Comparison of ENCODE assay signal across 32 cellular contexts in the genomic region with DNA sequence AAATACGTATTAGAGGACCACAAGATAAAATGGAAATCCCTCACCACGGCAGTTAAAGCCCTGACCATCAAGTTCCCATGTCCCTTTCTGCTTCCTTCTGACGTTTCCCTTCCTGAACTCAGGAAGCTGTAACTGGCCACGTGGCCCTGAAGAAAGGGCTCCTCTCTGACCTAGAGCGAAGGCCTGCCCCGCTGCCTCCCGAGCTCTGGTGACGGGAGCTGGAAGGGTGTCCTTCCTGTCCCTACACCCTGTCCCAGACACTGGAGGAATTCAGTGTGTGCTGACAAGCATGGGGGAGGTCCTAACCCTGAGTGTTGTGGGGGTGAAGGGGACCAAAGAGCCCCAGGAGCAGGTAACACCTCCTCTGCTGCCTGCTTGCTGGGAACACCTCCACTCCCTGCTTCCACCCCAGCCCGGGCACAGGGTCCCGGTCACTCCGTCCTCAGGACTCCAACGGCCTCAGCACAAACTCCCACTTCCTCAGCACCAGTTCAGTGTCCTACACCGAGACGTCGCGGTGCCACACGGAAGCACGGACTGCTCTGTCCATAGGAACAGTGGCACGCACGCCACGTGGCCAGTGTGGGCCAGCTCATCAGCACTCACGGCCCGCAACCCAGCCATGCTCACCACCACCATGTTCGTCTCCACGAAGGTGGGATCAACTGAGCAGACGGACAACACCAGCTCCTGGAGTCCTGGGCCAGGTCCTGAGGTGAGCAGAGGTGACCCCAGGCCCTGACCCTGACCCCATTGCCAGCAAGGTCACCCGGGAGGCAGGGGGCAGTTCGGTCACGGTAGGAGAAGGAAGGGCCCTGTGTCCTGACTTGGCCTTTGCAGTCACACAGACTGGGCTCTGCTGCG. TPM values are rescaled to one million over a fixed set of nuclear protein-coding genes. Genes with fewer than 3 reads are reported as not detected.
DNase-seq lines count a peak whose midpoint lies in the region; ATAC-seq, FAIRE-seq and TF ChIP-seq lines count a peak whose summit lies in the region.
"Had no signal": no experiment of that assay in that cellular context is flagged by ENCODE, and none has a peak within 500 bp of the region (broad histone marks: within the 10 kb centered on the region; RNA-seq: fewer than 3 reads in every experiment).

No MANE protein-coding gene starts in this region.

- no peaks in the 10 kb centered on the region for H3K9me1 ChIP-seq in endothelial cell of umbilical vein (replicated peaks; ENCODE audit: control insufficient read depth, extremely low read depth, insufficient read depth, low read length)

- dilution Hi-C loops in endothelial cell of umbilical vein (cut with MboI; ENCODE audit: extremely low pct_ligation_motif_present, low sequenced_read_pairs): no loop called here

- H3K4me3 ChIP-seq in heart left ventricle: peak overlapping the region in 3 of 12 donors; percentile 15 to 38 (median 33)
- H3K4me3 ChIP-seq in endothelial cell of umbilical vein (replicated peaks in 1 of 3; ENCODE audit: insufficient read depth in 1 of 3, low read depth in 1 of 3, low read length in 3 of 3): no peak overlapping the region
- H3K4me3 ChIP-seq in mesodermal cell (ENCODE audit: extremely low read depth, insufficient read depth, low read length, poor library complexity, severe bottlenecking): no peak overlapping the region
- H3K4me3 ChIP-seq in thyroid gland (replicated peaks in 1 of 3): no peak overlapping the region
- H3K4me3 ChIP-seq: pancreas, tibial nerve had no signal

- no peak for FAIRE-seq in endothelial cell of umbilical vein (lab: Jason Lieb, UNC)
- FAIRE-seq: keratinocyte, pancreas had no signal

- no peaks in the 10 kb centered on the region for H3K79me2 ChIP-seq in endothelial cell of umbilical vein (ENCODE audit: control insufficient read depth, insufficient read depth, low read length)

- no TSS peak for BruUV-seq in endothelial cell of umbilical vein (replicated peaks; lab: Mats Ljungman, UMichigan)

- H3K36me3 ChIP-seq in heart left ventricle (no peaks in the 10 kb centered on the region), endothelial cell of umbilical vein (ENCODE audit: control insufficient read depth in 2 of 2, extremely low read depth in 1 of 2, insufficient read depth in 2 of 2, low read length in 2 of 2) (no peaks in the 10 kb centered on the region), mesodermal cell (ENCODE audit: control insufficient read depth, insufficient read depth, low read length) (no peaks in the 10 kb centered on the region), thyroid gland (no peaks in the 10 kb centered on the region)
- H3K36me3 ChIP-seq: pancreas, tibial nerve had no signal

- H3K9me3 ChIP-seq in heart left ventricle: peaks cover 0 to 5% (median 0%) of the 10 kb centered on the region in 12 donors
- H3K9me3 ChIP-seq in endothelial cell of umbilical vein (replicated peaks; ENCODE audit: control insufficient read depth, insufficient read depth, low read length): no peaks in the 10 kb centered on the region
- no peaks in the 10 kb centered on the region for H3K9me3 ChIP-seq in mesodermal cell (ENCODE audit: control insufficient read depth, low read length)
- no peaks in the 10 kb centered on the region for H3K9me3 ChIP-seq in thyroid gland
- H3K9me3 ChIP-seq: pancreas had no signal

- intact Hi-C loops in heart left ventricle (cut with DNase I) (no loop called here), left ventricle myocardium superior (cut with micrococcal nuclease) (no loop called here), endothelial cell of umbilical vein (cut with micrococcal nuclease) (no loop called here), thyroid gland (cut with DNase I) (loop anchor here (5.0 kb wide), 1 partner anchor 71 kb away; no protein-coding TSS in a partner anchor)

- H3K4me1 ChIP-seq in heart left ventricle (peaks cover 0 to 25% (median 9%) of the 10 kb centered on the region in 12 donors), endothelial cell of umbilical vein (ENCODE audit: control insufficient read depth, extremely low read depth, insufficient read depth, low read length) (no peaks in the 10 kb centered on the region), mesodermal cell (ENCODE audit: control insufficient read depth, insufficient read depth, low read length, poor library complexity, severe bottlenecking) (peaks cover 20% of the 10 kb centered on the region), thyroid gland (peaks cover 0 to 18% of the 10 kb centered on the region in 2 donors)
- H3K4me1 ChIP-seq: pancreas had no signal

- peak in 2 of 5 donors; percentile 10 to 54 for DNase-seq in heart left ventricle
- DNase-seq in left ventricle myocardium superior: no peak
- no peak for DNase-seq in endothelial cell of umbilical vein (ENCODE audit: low read depth, low spot score)
- DNase-seq in thyroid gland: no peak
- no peak for DNase-seq in NCI-H2081 treated with DMSO at 0.1 percent for 48 hours (lab: John Stamatoyannopoulos, UW)
- DNase-seq in GDM1 (lab: John Stamatoyannopoulos, UW): no peak
- DNase-seq: 8988T; activated CD4-positive, alpha-beta T cell treated with anti-CD3 and anti-CD28 coated beads for 1 hour; activated CD8-positive, alpha-beta memory T cell treated with anti-CD3 and anti-CD28 coated beads for 24 hours; activated naive CD4-positive, alpha-beta T cell; activated T-cell treated with anti-CD3 and anti-CD28 coated beads, Interleukin-2, amount 50 U/mL, for 24 hours; AML-193; DMS53; foreskin fibroblast; GF-D8; HFFc6; Karpas-422; midbrain; natural killer cell; NCI-H187 treated with DMSO at 0.1 percent for 48 hours; NCI-H2227 treated with DMSO at 0.1 percent for 48 hours; NCI-H748 treated with DMSO at 0.1 percent for 48 hours; stimulated activated CD4-positive, alpha-beta T cell treated with anti-CD3 and anti-CD28 coated beads, Interleukin-2, amount 100 ng/mL, for 24 hours; SW 1271 had no signal

- 71 to 77% (median 75%) methylated on average over 29 to 30 of the region's 30 CpGs for WGBS in heart left ventricle, 4 donors
- 93 to 94% methylated on average over 23 to 24 of the region's 30 CpGs for WGBS in mesodermal cell (ENCODE audit: insufficient coverage in 2 of 2), 2 experiments
- 85 to 86% methylated on average over 30 of the region's 30 CpGs for WGBS in thyroid gland, 2 donors

- H4K20me1 ChIP-seq in endothelial cell of umbilical vein (replicated peaks; ENCODE audit: control insufficient read depth, extremely low read depth, insufficient read depth, low read length): no peaks in the 10 kb centered on the region

- H3K4me2 ChIP-seq in endothelial cell of umbilical vein (ENCODE audit: insufficient read depth, low read length): no peak overlapping the region

- CTCF ChIA-PET in endothelial cell of umbilical vein (lab: Charles Lee): interaction anchor here (1.1 to 3.7 kb wide), 5 partner anchors 74 to 173 kb away, joined by 3 to 59 read pairs (median 21); partner anchors contain the start of gene SOCS3

- ATAC-seq in heart left ventricle: peak in 3 of 4 donors; percentile 18 to 72 (median 43)
- ATAC-seq in left ventricle myocardium superior: no peak
- no peak for ATAC-seq in HG03097 (IDR thresholded peaks at IDR 0.05; ENCODE audit: low FRiP score, unreplicated experiment)
- ATAC-seq: natural killer cell; pancreas; stimulated activated effector memory CD8-positive, alpha-beta T cell treated with anti-CD3 and anti-CD28 coated beads, Interleukin-12 subunit alpha, Interleukin-12 subunit beta, amount 100 ng/mL, for 72 hours had no signal

- H3K27me3 ChIP-seq in heart left ventricle (no peaks in the 10 kb centered on the region), endothelial cell of umbilical vein (ENCODE audit: control insufficient read depth in 2 of 2, insufficient read depth in 2 of 2, low read length in 2 of 2) (no peaks in the 10 kb centered on the region), thyroid gland (no peaks in the 10 kb centered on the region)
- H3K27me3 ChIP-seq: pancreas, tibial nerve had no signal

- no peak for TF ChIP-seq CTCF in heart left ventricle (IDR thresholded peaks at IDR 0.05)
- no peak for TF ChIP-seq CTCF in endothelial cell of umbilical vein (IDR thresholded peaks at IDR 0.05; ENCODE audit: extremely low read depth in 1 of 2, insufficient read depth in 1 of 2, low read depth in 1 of 2, low read length in 2 of 2)
- TF ChIP-seq CTCF in thyroid gland (IDR thresholded peaks at IDR 0.05): no peak

- H2AFZ ChIP-seq in endothelial cell of umbilical vein (ENCODE audit: low read depth, low read length): peak overlapping the region; percentile 46

- POLR2A ChIA-PET in endothelial cell of umbilical vein (lab: Charles Lee): interaction anchor here (0.6 kb wide), 1 partner anchor 106 kb away, joined by 5 read pairs; no protein-coding TSS in a partner anchor

- no peak overlapping the region for H3K9ac ChIP-seq in endothelial cell of umbilical vein (replicated peaks; ENCODE audit: extremely low read depth, insufficient read depth, low read length)

- H3K27ac ChIP-seq in heart left ventricle: peak overlapping the region in 11 of 12 donors; percentile 28 to 75 (median 63)
- no peak overlapping the region for H3K27ac ChIP-seq in endothelial cell of umbilical vein (ENCODE audit: insufficient read depth, low read depth, low read length)
- peak overlapping the region; percentile 86 for H3K27ac ChIP-seq in mesodermal cell (ENCODE audit: low read depth, low read length, severe bottlenecking)
- peak overlapping the region in 2 of 3 donors; percentile 45 to 50 for H3K27ac ChIP-seq in thyroid gland
- H3K27ac ChIP-seq: pancreas, tibial nerve had no signal

- TF ChIP-seq POLR2A in heart left ventricle (IDR thresholded peaks at IDR 0.05): peak in 1 of 2 donors; percentile 35
- no peak for TF ChIP-seq POLR2A in endothelial cell of umbilical vein (IDR thresholded peaks at IDR 0.05; ENCODE audit: low read depth, low read length)
- no peak for TF ChIP-seq POLR2A in thyroid gland (IDR thresholded peaks at IDR 0.05)

RNA-seq across cellular contexts. Expression of gene TMEM235, which starts 16.9 kb away (rescaled TPM):
- total RNA-seq in heart left ventricle (not detected), left ventricle myocardium superior (not detected), endothelial cell of umbilical vein (0.38 TPM in 1 of 2 replicates, not detected in the other), thyroid gland (not detected)
- polyA plus RNA-seq in heart left ventricle (not detected), endothelial cell of umbilical vein (0.04 and 0.18 TPM in 2 replicates)
- polyA plus RNA-seq in endothelial cell of umbilical vein (2011; cell fraction: cytosol; rRNA removed): 0.06 and 0.16 TPM in 2 replicates
- polyA plus RNA-seq in endothelial cell of umbilical vein (2011; cell fraction: nucleus; rRNA removed): 0.11 and 0.38 TPM in 2 replicates
- polyA plus RNA-seq in endothelial cell of umbilical vein (2012): not detected in 2 replicates
- not detected in 2 replicates for polyA minus RNA-seq in endothelial cell of umbilical vein
- not detected for polyA minus RNA-seq in endothelial cell of umbilical vein (2011; cell fraction: cytosol; rRNA and poly(A)+ RNA removed)
- polyA minus RNA-seq in endothelial cell of umbilical vein (2011; cell fraction: nucleus; rRNA and poly(A)+ RNA removed): not detected in 2 replicates
- not detected for polyA plus RNA-seq in mesodermal cell (2013, experiment 1 of 2)
- not detected for polyA plus RNA-seq in mesodermal cell (2013, experiment 2 of 2)
- total RNA-seq: epithelial cell of proximal tubule, HFFc6, HT1080, natural killer cell, pancreas, tibial nerve had no signal
- polyA plus RNA-seq: keratinocyte had no signal

RNA-seq across cellular contexts. Expression of gene BIRC5, which starts 34.2 kb away (rescaled TPM):
- total RNA-seq in heart left ventricle (10 to 100 TPM in 1 of 9 donors, 1 to 10 TPM in 3, under 1 TPM in 3, not detected in 2; 0.50 to 10.9 (median 1.1) TPM), left ventricle myocardium superior (0.69 TPM), endothelial cell of umbilical vein (74.6 and 85.8 TPM in 2 replicates), thyroid gland (under 1 TPM in 3 of 4 donors, not detected in 1; 0.11 to 0.83 (median 0.13) TPM)
- polyA plus RNA-seq in heart left ventricle (under 1 TPM; 0.11 to 0.28 TPM), endothelial cell of umbilical vein (26.3 and 32.8 TPM in 2 replicates)
- polyA plus RNA-seq in endothelial cell of umbilical vein (2011; cell fraction: cytosol; rRNA removed): 32.8 and 37.5 TPM in 2 replicates
- 17.7 and 25.5 TPM in 2 replicates for polyA plus RNA-seq in endothelial cell of umbilical vein (2011; cell fraction: nucleus; rRNA removed)
- polyA plus RNA-seq in endothelial cell of umbilical vein (2012): 29.7 and 51.2 TPM in 2 replicates
- polyA minus RNA-seq in endothelial cell of umbilical vein: 25.2 and 42.4 TPM in 2 replicates
- 60.3 TPM for polyA minus RNA-seq in endothelial cell of umbilical vein (2011; cell fraction: cytosol; rRNA and poly(A)+ RNA removed)
- 10.7 and 21.0 TPM in 2 replicates for polyA minus RNA-seq in endothelial cell of umbilical vein (2011; cell fraction: nucleus; rRNA and poly(A)+ RNA removed)
- 67.6 TPM for polyA plus RNA-seq in mesodermal cell (2013, experiment 1 of 2)
- 73.0 TPM for polyA plus RNA-seq in mesodermal cell (2013, experiment 2 of 2)

Comparison
In these comparisons a context has a peak if more than half of its experiments do, and no peak if none do; other contexts are left out.
1. ATAC-seq: peak in heart left ventricle (3 of 4); none in left ventricle myocardium superior (single experiment) and HG03097 (single experiment).